13 cellular contexts compared by ENCODE assay signal in genomic region chr5:93163010-93163663, GRCh38.
DNase-seq lines count a peak whose midpoint lies in the region; ATAC-seq, FAIRE-seq and TF ChIP-seq lines count a peak whose summit lies in the region.
"Had no signal": no experiment of that assay in that cellular context is flagged by ENCODE, and none has a peak within 500 bp of the region (broad histone marks: within the 10 kb centered on the region; RNA-seq: fewer than 3 reads in every experiment).

No MANE protein-coding gene starts in this region.

- no peaks in the 10 kb centered on the region for H3K36me3 Mint-ChIP-seq in natural killer cell

- no peak for FAIRE-seq in urothelium cell line (lab: Jason Lieb, UNC)

- peaks cover 3% of the 10 kb centered on the region in 2 donors for H3K9me3 Mint-ChIP-seq in natural killer cell

- no peaks in the 10 kb centered on the region for H3K36me3 ChIP-seq in left ventricle myocardium inferior
- H3K36me3 ChIP-seq: gastrocnemius medialis, upper lobe of left lung had no signal

- in situ Hi-C loops in astrocyte of the spinal cord (cut with HindIII; ENCODE audit: low sequenced_read_pairs), result no loop called here

- no peak overlapping the region for H3K4me3 Mint-ChIP-seq in natural killer cell

- H3K4me3 ChIP-seq in left ventricle myocardium inferior, result no peak overlapping the region
- no peak overlapping the region for H3K4me3 ChIP-seq in astrocyte of the spinal cord (ENCODE audit: low read depth, low read length)
- H3K4me3 ChIP-seq: gastrocnemius medialis, upper lobe of left lung had no signal

- H3K27me3 Mint-ChIP-seq in natural killer cell (ENCODE audit: low read depth in 2 of 2), result no peaks in the 10 kb centered on the region

- H3K27ac ChIP-seq in left ventricle myocardium inferior (replicated peaks), result no peak overlapping the region
- H3K27ac ChIP-seq: gastrocnemius medialis had no signal

- no peaks in the 10 kb centered on the region for H3K9me3 ChIP-seq in left ventricle myocardium inferior (replicated peaks)
- H3K9me3 ChIP-seq: gastrocnemius medialis, upper lobe of left lung had no signal

- H3K27ac Mint-ChIP-seq in natural killer cell, result no peak overlapping the region

- peak; percentile 19 for ATAC-seq in left ventricle myocardium superior
- ATAC-seq in natural killer cell, result no peak
- ATAC-seq: gastrocnemius medialis had no signal

- H3K27me3 ChIP-seq in left ventricle myocardium inferior (ENCODE audit: low read depth), result no peaks in the 10 kb centered on the region
- H3K27me3 ChIP-seq: gastrocnemius medialis, upper lobe of left lung had no signal

- H3K4me1 Mint-ChIP-seq in natural killer cell, result no peaks in the 10 kb centered on the region

- TF ChIP-seq CTCF in left ventricle myocardium inferior (IDR thresholded peaks at IDR 0.05; ENCODE audit: borderline replicate concordance) (no peak), astrocyte of the spinal cord (IDR thresholded peaks at IDR 0.05; ENCODE audit: low read depth, low read length) (no peak), natural killer cell (IDR thresholded peaks at IDR 0.05) (no peak)

- DNase-seq in left ventricle myocardium superior (no peak), left ventricle myocardium inferior (no peak), astrocyte of the spinal cord (ENCODE audit: low read depth, low spot score) (peak; percentile 93), kidney glomerular epithelial cell (lab: John Stamatoyannopoulos, UW) (peak; percentile 32), urothelium cell line (ENCODE audit: low spot score) (peak; percentile 35), COR-L47 (lab: John Stamatoyannopoulos, UW) (no peak), natural killer cell (no peak)
- DNase-seq in stimulated activated CD8-positive, alpha-beta memory T cell treated with anti-CD3 and anti-CD28 coated beads, Interleukin-4, amount 100 ng/mL, for 48 hours, result no peak
- DNase-seq: activated CD4-positive, CD25-positive, alpha-beta regulatory T cell treated with anti-CD3 and anti-CD28 coated beads, Interleukin-2, amount 50 U/mL, for 72 hours; activated naive CD4-positive, alpha-beta T cell; gastrocnemius medialis; stimulated activated CD4-positive, alpha-beta T cell treated with anti-CD3 and anti-CD28 coated beads, Interleukin-4, amount 100 ng/mL, for 1 hour; upper lobe of left lung had no signal

- peaks cover 10% of the 10 kb centered on the region for H3K4me1 ChIP-seq in left ventricle myocardium inferior
- H3K4me1 ChIP-seq: gastrocnemius medialis had no signal

- intact Hi-C loops in left ventricle myocardium superior (cut with micrococcal nuclease), result no loop called here
- intact Hi-C loops in left ventricle myocardium inferior (cut with micrococcal nuclease), result no loop called here
- intact Hi-C loops in natural killer cell (cut with micrococcal nuclease), result no loop called here

Comparison
In these comparisons a context has a peak if more than half of its experiments do, and no peak if none do; other contexts are left out.
1. DNase-seq: peak in astrocyte of the spinal cord (single experiment), kidney glomerular epithelial cell (single experiment) and urothelium cell line (single experiment); none in left ventricle myocardium superior (single experiment), left ventricle myocardium inferior (single experiment), COR-L47 (single experiment), natural killer cell (single experiment) and stimulated activated CD8-positive, alpha-beta memory T cell treated with anti-CD3 and anti-CD28 coated beads, Interleukin-4, amount 100 ng/mL, for 48 hours (single experiment).